ENCODE assay signal across 1 cellular context in the genomic region with DNA sequence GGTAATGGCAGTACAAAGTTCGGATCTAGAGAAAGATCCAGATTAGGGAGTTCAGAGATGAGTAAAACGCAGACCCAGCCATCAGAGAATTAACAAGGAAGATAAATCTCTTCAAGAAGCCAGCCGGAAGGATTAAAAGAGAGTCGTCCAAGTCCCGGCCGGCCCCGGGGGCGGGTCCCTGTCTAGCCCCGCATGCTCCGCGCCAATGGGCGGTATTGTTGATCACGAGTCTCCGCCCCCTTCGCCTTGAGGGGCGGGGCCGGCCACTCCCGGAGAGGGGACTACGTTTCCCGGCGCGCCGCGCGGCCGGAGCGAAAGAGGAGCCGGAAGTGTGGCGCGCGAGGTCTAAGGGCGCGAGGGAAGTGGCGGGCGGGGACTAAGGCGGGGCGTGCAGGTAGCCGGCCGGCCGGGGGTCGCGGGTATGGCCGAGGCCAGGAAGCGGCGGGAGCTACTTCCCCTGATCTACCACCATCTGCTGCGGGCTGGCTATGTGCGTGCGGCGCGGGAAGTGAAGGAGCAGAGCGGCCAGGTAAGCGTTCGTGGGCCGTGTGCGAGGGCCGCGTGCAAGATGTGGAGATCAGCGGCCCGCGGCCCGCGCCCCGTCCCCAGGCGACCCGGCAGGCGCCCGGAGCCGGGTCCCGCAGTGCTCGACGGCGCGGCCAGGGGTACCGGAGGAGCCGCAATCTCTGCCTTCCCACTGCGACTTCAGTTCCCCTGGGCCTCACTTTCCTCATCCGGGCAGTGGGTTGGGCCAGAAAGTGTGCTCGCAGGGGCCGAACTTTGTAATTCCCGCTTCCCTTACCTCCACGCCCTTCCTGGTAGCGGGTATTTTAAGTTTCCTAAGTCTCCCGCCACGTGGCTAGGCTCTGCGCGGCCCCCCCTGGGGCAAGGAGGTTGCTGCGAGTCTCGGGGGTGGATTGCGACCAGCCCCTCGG.
TF ChIP-seq lines count a peak whose summit lies in the region.

A gene with protein sequence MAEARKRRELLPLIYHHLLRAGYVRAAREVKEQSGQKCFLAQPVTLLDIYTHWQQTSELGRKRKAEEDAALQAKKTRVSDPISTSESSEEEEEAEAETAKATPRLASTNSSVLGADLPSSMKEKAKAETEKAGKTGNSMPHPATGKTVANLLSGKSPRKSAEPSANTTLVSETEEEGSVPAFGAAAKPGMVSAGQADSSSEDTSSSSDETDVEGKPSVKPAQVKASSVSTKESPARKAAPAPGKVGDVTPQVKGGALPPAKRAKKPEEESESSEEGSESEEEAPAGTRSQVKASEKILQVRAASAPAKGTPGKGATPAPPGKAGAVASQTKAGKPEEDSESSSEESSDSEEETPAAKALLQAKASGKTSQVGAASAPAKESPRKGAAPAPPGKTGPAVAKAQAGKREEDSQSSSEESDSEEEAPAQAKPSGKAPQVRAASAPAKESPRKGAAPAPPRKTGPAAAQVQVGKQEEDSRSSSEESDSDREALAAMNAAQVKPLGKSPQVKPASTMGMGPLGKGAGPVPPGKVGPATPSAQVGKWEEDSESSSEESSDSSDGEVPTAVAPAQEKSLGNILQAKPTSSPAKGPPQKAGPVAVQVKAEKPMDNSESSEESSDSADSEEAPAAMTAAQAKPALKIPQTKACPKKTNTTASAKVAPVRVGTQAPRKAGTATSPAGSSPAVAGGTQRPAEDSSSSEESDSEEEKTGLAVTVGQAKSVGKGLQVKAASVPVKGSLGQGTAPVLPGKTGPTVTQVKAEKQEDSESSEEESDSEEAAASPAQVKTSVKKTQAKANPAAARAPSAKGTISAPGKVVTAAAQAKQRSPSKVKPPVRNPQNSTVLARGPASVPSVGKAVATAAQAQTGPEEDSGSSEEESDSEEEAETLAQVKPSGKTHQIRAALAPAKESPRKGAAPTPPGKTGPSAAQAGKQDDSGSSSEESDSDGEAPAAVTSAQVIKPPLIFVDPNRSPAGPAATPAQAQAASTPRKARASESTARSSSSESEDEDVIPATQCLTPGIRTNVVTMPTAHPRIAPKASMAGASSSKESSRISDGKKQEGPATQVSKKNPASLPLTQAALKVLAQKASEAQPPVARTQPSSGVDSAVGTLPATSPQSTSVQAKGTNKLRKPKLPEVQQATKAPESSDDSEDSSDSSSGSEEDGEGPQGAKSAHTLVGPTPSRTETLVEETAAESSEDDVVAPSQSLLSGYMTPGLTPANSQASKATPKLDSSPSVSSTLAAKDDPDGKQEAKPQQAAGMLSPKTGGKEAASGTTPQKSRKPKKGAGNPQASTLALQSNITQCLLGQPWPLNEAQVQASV (N-terminal part only) (plus strand): TSS at position 372 of the 935 bp plus-strand sequence. CDS start 50 bp downstream, at position 422.

TF ChIP-seq in K562, 482 proteins besides CTCF, POLR2A, EP300 and RAD21 (continued from another document and continues in another):
- TF ChIP-seq ARID4B (CRISPR knock-in tag; IDR thresholded peaks at IDR 0.05), result peak; percentile 46
- TF ChIP-seq ZNF239 (CRISPR knock-in tag; IDR thresholded peaks at IDR 0.05), result no peak
- peak; percentile 92 for TF ChIP-seq ELF1 (tag; IDR thresholded peaks at IDR 0.05)
- TF ChIP-seq HNRNPH1 (optimal IDR thresholded peaks at IDR 0.05; ENCODE audit: low read depth, low read length), result no peak
- peak; percentile 82 for TF ChIP-seq SUPT5H (IDR thresholded peaks at IDR 0.05)
- TF ChIP-seq ZNF431 (CRISPR knock-in tag; IDR thresholded peaks at IDR 0.05), result 0 out of 2 replicates have a peak, but pooled peaks have one; percentile 32
- peak; percentile 6 for TF ChIP-seq RBM25 (IDR thresholded peaks at IDR 0.05; ENCODE audit: low read depth, low read length, severe bottlenecking)
- TF ChIP-seq, protein P1, sequence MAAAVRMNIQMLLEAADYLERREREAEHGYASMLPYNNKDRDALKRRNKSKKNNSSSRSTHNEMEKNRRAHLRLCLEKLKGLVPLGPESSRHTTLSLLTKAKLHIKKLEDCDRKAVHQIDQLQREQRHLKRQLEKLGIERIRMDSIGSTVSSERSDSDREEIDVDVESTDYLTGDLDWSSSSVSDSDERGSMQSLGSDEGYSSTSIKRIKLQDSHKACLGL (CRISPR knock-in tag; IDR thresholded peaks at IDR 0.05; ENCODE audit: borderline replicate concordance, poor library complexity, severe bottlenecking), result peak; percentile 77
- 0 out of 2 replicates have a peak, but pooled peaks have one; percentile 42 for TF ChIP-seq USF1 (CRISPR knock-in tag; IDR thresholded peaks at IDR 0.05)
- peak in 1 of 2 experiments; percentile 29; a peak in 1 of 4 replicates for TF ChIP-seq FOXA3 (CRISPR knock-in tag; conservative IDR thresholded peaks at IDR 0.05 in 1 of 2, IDR thresholded peaks at IDR 0.05 in 1 of 2)
- peak; percentile 96 for TF ChIP-seq GABPB1 (CRISPR knock-in tag; IDR thresholded peaks at IDR 0.05)
- no peak for TF ChIP-seq SREBF2 (CRISPR knock-in tag; IDR thresholded peaks at IDR 0.05)
- TF ChIP-seq CEBPG (CRISPR knock-in tag; IDR thresholded peaks at IDR 0.05), result peak; percentile 36; the same call in 1 of the 2 replicates
- TF ChIP-seq CEBPG (tag; conservative IDR thresholded peaks at IDR 0.05 in 1 of 2, IDR thresholded peaks at IDR 0.05 in 1 of 2), result no peak
- peak; percentile 80 for TF ChIP-seq MEIS2 (IDR thresholded peaks at IDR 0.05; ENCODE audit: partially characterized antibody)
- peak; percentile 72 for TF ChIP-seq TBP (optimal IDR thresholded peaks at IDR 0.05; ENCODE audit: low read depth, low read length)
- TF ChIP-seq TEAD1 (CRISPR knock-in tag; IDR thresholded peaks at IDR 0.05), result peak in 1 of 2 experiments; percentile 67; a peak in 1 of 4 replicates
- no peak for TF ChIP-seq TRIM24 (IDR thresholded peaks at IDR 0.05)
- TF ChIP-seq ERF (CRISPR knock-in tag; IDR thresholded peaks at IDR 0.05), result 0 out of 2 replicates have a peak, but pooled peaks have one; percentile 19
- TF ChIP-seq MAZ (CRISPR knock-in tag; conservative IDR thresholded peaks at IDR 0.05 in 1 of 2, IDR thresholded peaks at IDR 0.05 in 1 of 2), result peak; percentile 68 to 81
- peak; percentile 60; the same call in 1 of the 2 replicates for TF ChIP-seq FOXP1 (CRISPR knock-in tag; IDR thresholded peaks at IDR 0.05)
- no peak for TF ChIP-seq NCOA6 (IDR thresholded peaks at IDR 0.05)
- TF ChIP-seq, protein P2, sequence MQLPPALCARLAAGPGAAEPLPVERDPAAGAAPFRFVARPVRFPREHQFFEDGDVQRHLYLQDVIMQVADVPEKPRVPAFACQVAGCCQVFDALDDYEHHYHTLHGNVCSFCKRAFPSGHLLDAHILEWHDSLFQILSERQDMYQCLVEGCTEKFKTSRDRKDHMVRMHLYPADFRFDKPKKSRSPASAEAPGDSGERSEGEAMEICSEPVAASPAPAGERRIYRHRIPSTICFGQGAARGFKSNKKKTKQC (CRISPR knock-in tag; IDR thresholded peaks at IDR 0.05), result peak; percentile 37; the same call in 1 of the 2 replicates
- TF ChIP-seq DDX20 (tag; IDR thresholded peaks at IDR 0.05; ENCODE audit: low read depth), result no peak
- 0 out of 2 replicates have a peak, but pooled peaks have one; percentile 30 for TF ChIP-seq KLF1 (tag; IDR thresholded peaks at IDR 0.05)
- TF ChIP-seq MXI1 (IDR thresholded peaks at IDR 0.05; ENCODE audit: low read depth, low read length), result peak; percentile 53; the same call in 1 of the 2 replicates
- TF ChIP-seq ESRRB (CRISPR knock-in tag; IDR thresholded peaks at IDR 0.05; ENCODE audit: borderline replicate concordance), result no peak
- TF ChIP-seq, protein P3, sequence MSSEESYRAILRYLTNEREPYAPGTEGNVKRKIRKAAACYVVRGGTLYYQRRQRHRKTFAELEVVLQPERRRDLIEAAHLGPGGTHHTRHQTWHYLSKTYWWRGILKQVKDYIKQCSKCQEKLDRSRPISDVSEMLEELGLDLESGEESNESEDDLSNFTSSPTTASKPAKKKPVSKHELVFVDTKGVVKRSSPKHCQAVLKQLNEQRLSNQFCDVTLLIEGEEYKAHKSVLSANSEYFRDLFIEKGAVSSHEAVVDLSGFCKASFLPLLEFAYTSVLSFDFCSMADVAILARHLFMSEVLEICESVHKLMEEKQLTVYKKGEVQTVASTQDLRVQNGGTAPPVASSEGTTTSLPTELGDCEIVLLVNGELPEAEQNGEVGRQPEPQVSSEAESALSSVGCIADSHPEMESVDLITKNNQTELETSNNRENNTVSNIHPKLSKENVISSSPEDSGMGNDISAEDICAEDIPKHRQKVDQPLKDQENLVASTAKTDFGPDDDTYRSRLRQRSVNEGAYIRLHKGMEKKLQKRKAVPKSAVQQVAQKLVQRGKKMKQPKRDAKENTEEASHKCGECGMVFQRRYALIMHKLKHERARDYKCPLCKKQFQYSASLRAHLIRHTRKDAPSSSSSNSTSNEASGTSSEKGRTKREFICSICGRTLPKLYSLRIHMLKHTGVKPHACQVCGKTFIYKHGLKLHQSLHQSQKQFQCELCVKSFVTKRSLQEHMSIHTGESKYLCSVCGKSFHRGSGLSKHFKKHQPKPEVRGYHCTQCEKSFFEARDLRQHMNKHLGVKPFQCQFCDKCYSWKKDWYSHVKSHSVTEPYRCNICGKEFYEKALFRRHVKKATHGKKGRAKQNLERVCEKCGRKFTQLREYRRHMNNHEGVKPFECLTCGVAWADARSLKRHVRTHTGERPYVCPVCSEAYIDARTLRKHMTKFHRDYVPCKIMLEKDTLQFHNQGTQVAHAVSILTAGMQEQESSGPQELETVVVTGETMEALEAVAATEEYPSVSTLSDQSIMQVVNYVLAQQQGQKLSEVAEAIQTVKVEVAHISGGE (CRISPR knock-in tag; IDR thresholded peaks at IDR 0.05), result peak in 1 of 3 experiments; percentile 91; a peak in 2 of 6 replicates
- TF ChIP-seq, protein P4, sequence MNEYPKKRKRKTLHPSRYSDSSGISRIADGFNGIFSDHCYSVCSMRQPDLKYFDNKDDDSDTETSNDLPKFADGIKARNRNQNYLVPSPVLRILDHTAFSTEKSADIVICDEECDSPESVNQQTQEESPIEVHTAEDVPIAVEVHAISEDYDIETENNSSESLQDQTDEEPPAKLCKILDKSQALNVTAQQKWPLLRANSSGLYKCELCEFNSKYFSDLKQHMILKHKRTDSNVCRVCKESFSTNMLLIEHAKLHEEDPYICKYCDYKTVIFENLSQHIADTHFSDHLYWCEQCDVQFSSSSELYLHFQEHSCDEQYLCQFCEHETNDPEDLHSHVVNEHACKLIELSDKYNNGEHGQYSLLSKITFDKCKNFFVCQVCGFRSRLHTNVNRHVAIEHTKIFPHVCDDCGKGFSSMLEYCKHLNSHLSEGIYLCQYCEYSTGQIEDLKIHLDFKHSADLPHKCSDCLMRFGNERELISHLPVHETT (CRISPR knock-in tag; conservative IDR thresholded peaks at IDR 0.05 in 1 of 2, IDR thresholded peaks at IDR 0.05 in 1 of 2), result peak in 1 of 2 experiments; percentile 59; a peak in 1 of 4 replicates
- peak; percentile 40; the same call in 1 of the 2 replicates for TF ChIP-seq ETV1 (tag; conservative IDR thresholded peaks at IDR 0.05; ENCODE audit: low read depth)
- TF ChIP-seq SMARCB1 (IDR thresholded peaks at IDR 0.05; ENCODE audit: insufficient read length, low read depth), result peak; percentile 35
